ENCODE assay signal across 18 cellular contexts in genomic region chr12:57049047-57049446, GRCh38. TPM values are rescaled to one million over a fixed set of nuclear protein-coding genes. Genes with fewer than 3 reads are reported as not detected.
DNase-seq lines count a peak whose midpoint lies in the region; ATAC-seq and TF ChIP-seq lines count a peak whose summit lies in the region.
"Had no signal": no experiment of that assay in that cellular context is flagged by ENCODE, and none has a peak within 500 bp of the region (broad histone marks: within the 10 kb centered on the region; RNA-seq: fewer than 3 reads in every experiment).

No MANE protein-coding gene starts in this region.

- H3K9me3 Mint-ChIP-seq in activated naive CD4-positive, alpha-beta T cell treated with anti-CD3 and anti-CD28 coated beads, Interleukin-2, amount 50 U/mL, for 72 hours = peaks cover 0 to 4% of the 10 kb centered on the region in 2 donors
- no peaks in the 10 kb centered on the region for H3K9me3 Mint-ChIP-seq in stimulated activated memory B cell treated with anti-CD40 and anti-IgM and Interleukin-4, amounts not matched to agents 10 μg/mL and 1 μg/mL and 100 μg/mL, for 72 hours

- H3K9ac ChIP-seq in Loucy (ENCODE audit: low read depth, low read length, poor library complexity, severe bottlenecking) = no peak overlapping the region

- no peaks in the 10 kb centered on the region for H3K9me2 ChIP-seq in Loucy (replicated peaks; ENCODE audit: low read depth, low read length)

- DNase-seq in activated naive CD4-positive, alpha-beta T cell treated with anti-CD3 and anti-CD28 coated beads, Interleukin-2, amount 50 U/mL, for 72 hours (ENCODE audit: low spot score in 2 of 2) = no peak
- DNase-seq in activated naive CD4-positive, alpha-beta T cell treated with anti-CD3 and anti-CD28 coated beads, Interleukin-2, amount 50 U/mL, for 16 hours = no peak
- peak; percentile 65 to 67 for DNase-seq in left colon
- no peak for DNase-seq in HK-2 (ENCODE audit: unreplicated experiment)
- DNase-seq in NOMO-1 (lab: John Stamatoyannopoulos, UW; ENCODE audit: unreplicated experiment in 2 of 2) = no peak
- DNase-seq: Calu3, DMS79 treated with DMSO at 0.1 percent for 48 hours, NCI-H1105, NCI-H1694 treated with DMSO at 0.1 percent for 48 hours, NCI-H446, NCI-H774, SHP77 had no signal

- H3K4me1 ChIP-seq in Loucy (ENCODE audit: insufficient read depth, low read length, poor library complexity, severe bottlenecking) = peaks cover 26% of the 10 kb centered on the region

- H3K9me3 ChIP-seq in Loucy (ENCODE audit: insufficient read depth, low read depth, low read length) = no peaks in the 10 kb centered on the region

- H3K4me3 ChIP-seq in Loucy (ENCODE audit: low read length, poor library complexity, severe bottlenecking) = no peak overlapping the region

- ATAC-seq in activated naive CD4-positive, alpha-beta T cell treated with anti-CD3 and anti-CD28 coated beads, Interleukin-2, amount 50 U/mL, for 72 hours = no peak
- ATAC-seq in left colon (peak; percentile 86), GM18861 (IDR thresholded peaks at IDR 0.05; ENCODE audit: unreplicated experiment) (no peak)
- ATAC-seq in stimulated activated memory B cell treated with anti-CD40 and anti-IgM and Interleukin-4, amounts not matched to agents 10 μg/mL and 1 μg/mL and 100 μg/mL, for 72 hours = no peak

- no peaks in the 10 kb centered on the region for H3F3A ChIP-seq in Loucy (ENCODE audit: low read depth)

- peaks cover 29% of the 10 kb centered on the region for H3K4me1 Mint-ChIP-seq in stimulated activated memory B cell treated with anti-CD40 and anti-IgM and Interleukin-4, amounts not matched to agents 10 μg/mL and 1 μg/mL and 100 μg/mL, for 72 hours

- H3K27me3 ChIP-seq in Loucy (ENCODE audit: insufficient read depth, low read length, poor library complexity, severe bottlenecking) = no peaks in the 10 kb centered on the region

- H3K27ac Mint-ChIP-seq in activated naive CD4-positive, alpha-beta T cell treated with anti-CD3 and anti-CD28 coated beads, Interleukin-2, amount 50 U/mL, for 72 hours = peak overlapping the region; percentile 13 to 88
- peak overlapping the region; percentile 52 for H3K27ac Mint-ChIP-seq in stimulated activated memory B cell treated with anti-CD40 and anti-IgM and Interleukin-4, amounts not matched to agents 10 μg/mL and 1 μg/mL and 100 μg/mL, for 72 hours

- H3K27me3 Mint-ChIP-seq in stimulated activated memory B cell treated with anti-CD40 and anti-IgM and Interleukin-4, amounts not matched to agents 10 μg/mL and 1 μg/mL and 100 μg/mL, for 72 hours = no peaks in the 10 kb centered on the region

- H3K4me3 Mint-ChIP-seq in stimulated activated memory B cell treated with anti-CD40 and anti-IgM and Interleukin-4, amounts not matched to agents 10 μg/mL and 1 μg/mL and 100 μg/mL, for 72 hours = no peak overlapping the region

- no peaks in the 10 kb centered on the region for H4K20me1 ChIP-seq in Loucy (ENCODE audit: insufficient read depth, low read length, poor library complexity, severe bottlenecking)

- H3K4me2 ChIP-seq in Loucy (ENCODE audit: low read depth, low read length, poor library complexity, severe bottlenecking) = peak overlapping the region; percentile 51

- H3K36me3 Mint-ChIP-seq in activated naive CD4-positive, alpha-beta T cell treated with anti-CD3 and anti-CD28 coated beads, Interleukin-2, amount 50 U/mL, for 72 hours = peaks cover 5 to 20% of the 10 kb centered on the region in 2 donors
- peaks cover 3% of the 10 kb centered on the region for H3K36me3 Mint-ChIP-seq in stimulated activated memory B cell treated with anti-CD40 and anti-IgM and Interleukin-4, amounts not matched to agents 10 μg/mL and 1 μg/mL and 100 μg/mL, for 72 hours

- no peak for TF ChIP-seq CTCF in Loucy (conservative IDR thresholded peaks at IDR 0.05; ENCODE audit: low read length)

- intact Hi-C loops in left colon (cut with DNase I, micrococcal nuclease) = no loop called here

- no peak overlapping the region for H2AFZ ChIP-seq in Loucy (ENCODE audit: low read length)

- H3K79me2 ChIP-seq in Loucy (ENCODE audit: insufficient read depth, low read length) = no peaks in the 10 kb centered on the region

- H3K36me3 ChIP-seq in Loucy (ENCODE audit: insufficient read depth, low read length) = no peaks in the 10 kb centered on the region

RNA-seq across cellular contexts. Expression of gene MYO1A, which starts 0.9 kb away (rescaled TPM):
- 1 to 10 TPM; 3.3 to 4.7 TPM for total RNA-seq in activated naive CD4-positive, alpha-beta T cell treated with anti-CD3 and anti-CD28 coated beads, Interleukin-2, amount 50 U/mL, for 72 hours
- 100 to 1,000 TPM; 281 to 296 TPM for total RNA-seq in left colon
- total RNA-seq: A172, HT1080, M059J had no signal

RNA-seq across cellular contexts. Expression of gene NEMP1, which starts 29.5 kb away (rescaled TPM):
- total RNA-seq in activated naive CD4-positive, alpha-beta T cell treated with anti-CD3 and anti-CD28 coated beads, Interleukin-2, amount 50 U/mL, for 72 hours = 100 to 1,000 TPM in 1 of 2 donors, 10 to 100 TPM in 1; 80.2 to 182 TPM
- total RNA-seq in left colon = 1 to 10 TPM; 4.9 to 5.8 TPM

RNA-seq across cellular contexts. Expression of gene TAC3, which starts 32.7 kb away (rescaled TPM):
- 1 to 10 TPM in 1 of 2 donors, under 1 TPM in 1; 0.50 to 1.7 TPM for total RNA-seq in activated naive CD4-positive, alpha-beta T cell treated with anti-CD3 and anti-CD28 coated beads, Interleukin-2, amount 50 U/mL, for 72 hours
- total RNA-seq in left colon = 1 to 10 TPM; 1.4 to 2.8 TPM
- total RNA-seq: A172, Calu3, HT1080, M059J had no signal

RNA-seq across cellular contexts. Expression of gene NAB2, which starts 39.9 kb away (rescaled TPM):
- total RNA-seq in activated naive CD4-positive, alpha-beta T cell treated with anti-CD3 and anti-CD28 coated beads, Interleukin-2, amount 50 U/mL, for 72 hours = 10 to 100 TPM; 39.1 to 39.3 TPM
- total RNA-seq in left colon = 1 to 10 TPM; 2.3 to 8.9 TPM

RNA-seq across cellular contexts. Expression of gene ZBTB39, which starts 42.7 kb away (rescaled TPM):
- total RNA-seq in activated naive CD4-positive, alpha-beta T cell treated with anti-CD3 and anti-CD28 coated beads, Interleukin-2, amount 50 U/mL, for 72 hours = 1 to 10 TPM; 5.1 to 6.1 TPM
- total RNA-seq in left colon = 1 to 10 TPM; 3.2 to 4.5 TPM

Comparison
In these comparisons a context has a peak if more than half of its experiments do, and no peak if none do; other contexts are left out.
1. DNase-seq: peak in left colon (2 of 2); none in activated naive CD4-positive, alpha-beta T cell treated with anti-CD3 and anti-CD28 coated beads, Interleukin-2, amount 50 U/mL, for 72 hours (0 of 2), activated naive CD4-positive, alpha-beta T cell treated with anti-CD3 and anti-CD28 coated beads, Interleukin-2, amount 50 U/mL, for 16 hours (single experiment), HK-2 (single experiment) and NOMO-1 (0 of 2).
2. RNA of gene MYO1A, which starts 0.9 kb away (total RNA-seq): 281 to 296 TPM in left colon; 3.3 to 4.7 TPM in activated naive CD4-positive, alpha-beta T cell treated with anti-CD3 and anti-CD28 coated beads, Interleukin-2, amount 50 U/mL, for 72 hours; every median in the first group is over 10 times any median in the second.
3. RNA of gene NEMP1, which starts 29.5 kb away (total RNA-seq): 80.2 to 182 TPM in activated naive CD4-positive, alpha-beta T cell treated with anti-CD3 and anti-CD28 coated beads, Interleukin-2, amount 50 U/mL, for 72 hours; 4.9 to 5.8 TPM in left colon; every median in the first group is over 10 times any median in the second.